ENCODE assay signal across 1 cellular context in genomic region chr17:16444258-16444886, GRCh38.
TF ChIP-seq lines count a peak whose summit lies in the region.

No MANE protein-coding gene starts in this region.

TF ChIP-seq in GM23338, 12 proteins besides CTCF, POLR2A, EP300 and RAD21 (continued from another document):
- TF ChIP-seq ZNF462 (CRISPR knock-in tag; IDR thresholded peaks at IDR 0.05) (no peak), EZH2 (IDR thresholded peaks at IDR 0.05; ENCODE audit: low read depth, unreplicated experiment) (no peak), EZH2phosphoT487 (IDR thresholded peaks at IDR 0.05; ENCODE audit: unreplicated experiment) (no peak), POLR2AphosphoS5 (IDR thresholded peaks at IDR 0.05; ENCODE audit: low read depth) (no peak), JUNB (IDR thresholded peaks at IDR 0.05; ENCODE audit: unreplicated experiment) (no peak), REST (IDR thresholded peaks at IDR 0.05; ENCODE audit: unreplicated experiment) (no peak)
TF ChIP-seq in GM23338: peak in this region for 0.
